11 cellular contexts compared by ENCODE assay signal in the genomic region with DNA sequence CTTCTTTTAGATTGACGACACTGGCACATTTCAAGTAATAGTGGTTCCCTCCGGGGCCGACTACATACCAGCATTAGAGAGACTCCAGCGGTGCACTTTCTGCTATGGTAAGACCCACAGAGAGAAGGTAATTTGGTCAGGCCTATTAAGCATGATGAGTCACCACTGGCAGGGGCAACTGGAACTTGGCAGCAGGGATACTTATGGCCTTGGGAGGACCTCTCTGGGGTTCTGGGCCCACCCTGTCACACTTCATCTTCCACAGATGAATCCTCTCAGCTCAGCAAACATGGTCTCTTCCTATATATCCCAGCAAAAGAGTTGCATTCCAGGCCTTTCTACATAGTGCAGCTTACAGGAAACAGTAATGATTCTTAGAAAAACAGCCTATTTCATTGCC.
DNase-seq lines count a peak whose midpoint lies in the region; ATAC-seq and TF ChIP-seq lines count a peak whose summit lies in the region.
"Had no signal": no experiment of that assay in that cellular context is flagged by ENCODE, and none has a peak within 500 bp of the region (broad histone marks: within the 10 kb centered on the region; RNA-seq: fewer than 3 reads in every experiment).

No MANE protein-coding gene starts in this region.

- no peak overlapping the region for H3K4me3 ChIP-seq in endodermal cell (ENCODE audit: low read length)
- H3K4me3 ChIP-seq in prostate gland, result no peak overlapping the region
- H3K4me3 ChIP-seq: dorsolateral prefrontal cortex had no signal

- H3K27me3 Mint-ChIP-seq in endodermal cell (ENCODE audit: insufficient read depth) (no peaks in the 10 kb centered on the region), nephron progenitor cell (ENCODE audit: low read depth, poor library complexity) (no peaks in the 10 kb centered on the region)

- H3K9me3 Mint-ChIP-seq in endodermal cell (peaks cover 3% of the 10 kb centered on the region), nephron progenitor cell (peaks cover 7% of the 10 kb centered on the region)

- H3K27ac ChIP-seq in endodermal cell (ENCODE audit: low read depth, low read length), result no peak overlapping the region
- H3K27ac ChIP-seq in prostate gland, result no peak overlapping the region
- no peak overlapping the region for H3K27ac ChIP-seq in RWPE1

- H3K36me3 Mint-ChIP-seq in endodermal cell (ENCODE audit: low read depth) (peaks cover 24% of the 10 kb centered on the region), nephron progenitor cell (ENCODE audit: low read depth) (peaks cover 36% of the 10 kb centered on the region)

- H3K4me3 Mint-ChIP-seq in endodermal cell, result no peak overlapping the region
- H3K4me3 Mint-ChIP-seq in nephron progenitor cell, result no peak overlapping the region

- H3K9ac ChIP-seq in endodermal cell (ENCODE audit: extremely low read depth, low read length, poor library complexity, severe bottlenecking), result no peak overlapping the region

- 93 to 100% methylated on average over 2 to 4 of the region's 4 CpGs for WGBS in endodermal cell (ENCODE audit: insufficient coverage in 1 of 2, insufficient read length in 1 of 2), 2 experiments
- WGBS in prostate gland, result 85% methylated on average over 4 of the region's 4 CpGs

- POLR2A ChIA-PET in RWPE1 (lab: Yijun Ruan, JAX; ENCODE audit: low non-redundant PET), result no interaction called here

- DNase-seq in DMS 273 treated with DMSO at 0.1 percent for 48 hours (lab: John Stamatoyannopoulos, UW) (peak; percentile 15), NOMO-1 (lab: John Stamatoyannopoulos, UW; ENCODE audit: unreplicated experiment in 2 of 2) (peak; percentile 12 to 17), endodermal cell (no peak), nephron progenitor cell (no peak), iPS-NIHi7 (ENCODE audit: extremely low spot score) (no peak), prostate gland (ENCODE audit: low spot score) (no peak), RWPE1 (ENCODE audit: low spot score) (no peak)
- DNase-seq: dorsolateral prefrontal cortex, MV-4-11, NCI-H69 had no signal

- CTCF ChIA-PET in RWPE1 (lab: Yijun Ruan, JAX), result interaction anchor here (0.6 kb wide), 1 partner anchor 1598 kb away, joined by 3 read pairs; no protein-coding TSS in a partner anchor

- H3K9me3 ChIP-seq in endodermal cell (ENCODE audit: control insufficient read depth, low read length), result no peaks in the 10 kb centered on the region
- no peaks in the 10 kb centered on the region for H3K9me3 ChIP-seq in prostate gland

- H3K36me3 ChIP-seq in endodermal cell (ENCODE audit: control insufficient read depth, insufficient read depth, low read length) (no peaks in the 10 kb centered on the region), prostate gland (no peaks in the 10 kb centered on the region)

- H3K27me3 ChIP-seq in endodermal cell (ENCODE audit: control insufficient read depth, insufficient read depth, low read length, poor library complexity, severe bottlenecking) (no peaks in the 10 kb centered on the region), prostate gland (replicated peaks; ENCODE audit: insufficient read depth) (no peaks in the 10 kb centered on the region)
- H3K27me3 ChIP-seq: dorsolateral prefrontal cortex had no signal

- no peak for TF ChIP-seq CTCF in endodermal cell (conservative IDR thresholded peaks at IDR 0.05)
- no peak for TF ChIP-seq CTCF in nephron progenitor cell (IDR thresholded peaks at IDR 0.05)
- no peak for TF ChIP-seq CTCF in prostate gland (IDR thresholded peaks at IDR 0.05)
- TF ChIP-seq CTCF in RWPE1 (conservative IDR thresholded peaks at IDR 0.05; ENCODE audit: low read depth), result no peak

- intact Hi-C loops in prostate gland (cut with DNase I), result no loop called here

- H3K4me1 Mint-ChIP-seq in endodermal cell (no peaks in the 10 kb centered on the region), nephron progenitor cell (peaks cover 45% of the 10 kb centered on the region)

- H3K4me1 ChIP-seq in endodermal cell (ENCODE audit: control insufficient read depth, insufficient read depth, low read length) (no peaks in the 10 kb centered on the region), prostate gland (replicated peaks) (no peaks in the 10 kb centered on the region)

- ATAC-seq in GM19035 (IDR thresholded peaks at IDR 0.05; ENCODE audit: unreplicated experiment), result no peak

- TF ChIP-seq POLR2A in prostate gland (IDR thresholded peaks at IDR 0.05), result no peak

- H3K27ac Mint-ChIP-seq in endodermal cell (peak overlapping the region; percentile 18), nephron progenitor cell (peak overlapping the region; percentile 47)

Comparison
In these comparisons a context has a peak if more than half of its experiments do, and no peak if none do; other contexts are left out.
1. DNase-seq: peak in DMS 273 treated with DMSO at 0.1 percent for 48 hours (single experiment) and NOMO-1 (2 of 2); none in endodermal cell (single experiment), nephron progenitor cell (single experiment), iPS-NIHi7 (single experiment), prostate gland (single experiment) and RWPE1 (single experiment).